15 cellular contexts compared by ENCODE assay signal in genomic region chr5:172659570-172659908, GRCh38. TPM values are rescaled to one million over a fixed set of nuclear protein-coding genes. Genes with fewer than 3 reads are reported as not detected.
DNase-seq lines count a peak whose midpoint lies in the region; ATAC-seq and TF ChIP-seq lines count a peak whose summit lies in the region.
"Had no signal": no experiment of that assay in that cellular context is flagged by ENCODE, and none has a peak within 500 bp of the region (broad histone marks: within the 10 kb centered on the region; RNA-seq: fewer than 3 reads in every experiment).

No MANE protein-coding gene starts in this region.

- no peak; the same call in 2 of the 3 replicates for ATAC-seq in RWPE2 (ENCODE audit: low read depth)
- ATAC-seq in GM21367 (IDR thresholded peaks at IDR 0.05; ENCODE audit: unreplicated experiment) = no peak
- no peak for ATAC-seq in effector memory CD8-positive, alpha-beta T cell (replicated peaks)
- ATAC-seq in omental fat pad (ENCODE audit: low FRiP score) = no peak

- H3K4me1 Mint-ChIP-seq in effector memory CD8-positive, alpha-beta T cell (ENCODE audit: low read depth in 2 of 2) = peaks cover 0 to 2% of the 10 kb centered on the region in 2 donors
- H3K4me1 Mint-ChIP-seq: activated naive CD4-positive, alpha-beta T cell treated with anti-CD3 and anti-CD28 coated beads, Interleukin-2, amount 50 U/mL, for 24 hours had no signal

- intact Hi-C loops in testis (cut with DNase I; ENCODE audit: low total_unique reads) = no loop called here

- DNase-seq in RWPE2 (ENCODE audit: low spot score) = no peak
- peak; percentile 13 for DNase-seq in epidermal melanocyte (ENCODE audit: insufficient read length, low spot score)
- no peak for DNase-seq in testis
- DNase-seq in effector memory CD8-positive, alpha-beta T cell = no peak
- DNase-seq in NCI-H1694 treated with DMSO at 0.1 percent for 48 hours (lab: John Stamatoyannopoulos, UW) = no peak
- no peak for DNase-seq in omental fat pad (ENCODE audit: low spot score)
- DNase-seq: activated CD4-positive, CD25-positive, alpha-beta regulatory T cell treated with anti-CD3 and anti-CD28 coated beads, Interleukin-2, amount 50 U/mL, for 72 hours; kidney glomerular epithelial cell; NCI-H1105 treated with DMSO at 0.1 percent for 48 hours; stimulated activated CD4-positive, alpha-beta T cell treated with anti-CD3 and anti-CD28 coated beads, Interleukin-1b, Interleukin-23, amount 100 ng/mL, for 48 hours had no signal

- no peak for TF ChIP-seq POLR2A in testis (IDR thresholded peaks at IDR 0.05)

- TF ChIP-seq CTCF in RWPE2 (IDR thresholded peaks at IDR 0.05; ENCODE audit: poor library complexity, severe bottlenecking) (no peak), testis (IDR thresholded peaks at IDR 0.05) (no peak), omental fat pad (IDR thresholded peaks at IDR 0.05) (no peak)

- H3K4me3 ChIP-seq in RWPE2 (ENCODE audit: severe bottlenecking) (no peak overlapping the region), muscle layer of duodenum (ENCODE audit: low read depth in 1 of 2, low read length in 2 of 2) (peak overlapping the region in 1 of 2 donors; percentile 23), testis (no peak overlapping the region)
- H3K4me3 ChIP-seq: GM23338, PC-9 had no signal

- no peak overlapping the region for H3K4me3 Mint-ChIP-seq in effector memory CD8-positive, alpha-beta T cell
- H3K4me3 Mint-ChIP-seq: activated naive CD4-positive, alpha-beta T cell treated with anti-CD3 and anti-CD28 coated beads, Interleukin-2, amount 50 U/mL, for 24 hours; GM23338 had no signal

- H3K4me1 ChIP-seq in RWPE2 (ENCODE audit: insufficient read depth, poor library complexity, severe bottlenecking) (peaks cover 19% of the 10 kb centered on the region), muscle layer of duodenum (ENCODE audit: control insufficient read depth in 1 of 2, insufficient read depth in 2 of 2, low read length in 2 of 2) (peaks cover 6 to 47% of the 10 kb centered on the region in 2 donors), testis (peaks cover 32% of the 10 kb centered on the region)

- no peaks in the 10 kb centered on the region for H3K36me3 Mint-ChIP-seq in effector memory CD8-positive, alpha-beta T cell (ENCODE audit: insufficient read depth)
- H3K36me3 Mint-ChIP-seq: activated naive CD4-positive, alpha-beta T cell treated with anti-CD3 and anti-CD28 coated beads, Interleukin-2, amount 50 U/mL, for 24 hours had no signal

- H3K36me3 ChIP-seq in RWPE2 (ENCODE audit: low read depth) (peaks cover 32% of the 10 kb centered on the region), muscle layer of duodenum (ENCODE audit: control insufficient read depth in 1 of 2, insufficient read depth in 2 of 2, low read length in 2 of 2) (no peaks in the 10 kb centered on the region), testis (ENCODE audit: low read depth, missing control alignments) (no peaks in the 10 kb centered on the region)

- peak overlapping the region in 1 of 2 donors; percentile 49 for H3K27ac Mint-ChIP-seq in effector memory CD8-positive, alpha-beta T cell
- H3K27ac Mint-ChIP-seq: activated naive CD4-positive, alpha-beta T cell treated with anti-CD3 and anti-CD28 coated beads, Interleukin-2, amount 50 U/mL, for 24 hours; GM23338 had no signal

- H3K9me3 ChIP-seq in RWPE2 (ENCODE audit: severe bottlenecking) = no peaks in the 10 kb centered on the region
- peaks cover 0 to 6% of the 10 kb centered on the region in 2 donors for H3K9me3 ChIP-seq in muscle layer of duodenum (ENCODE audit: control insufficient read depth in 1 of 2, low read length in 2 of 2)
- H3K9me3 ChIP-seq in testis = no peaks in the 10 kb centered on the region

- H3K27me3 ChIP-seq in RWPE2 (ENCODE audit: insufficient read depth, poor library complexity, severe bottlenecking) (no peaks in the 10 kb centered on the region), muscle layer of duodenum (ENCODE audit: low read depth, low read length) (no peaks in the 10 kb centered on the region), testis (no peaks in the 10 kb centered on the region)

- H3K27ac ChIP-seq in RWPE2 (ENCODE audit: poor library complexity, severe bottlenecking) (peak overlapping the region; percentile 91), muscle layer of duodenum (ENCODE audit: low read length) (peak overlapping the region; percentile 87), testis (peak overlapping the region; percentile 37 to 39)
- H3K27ac ChIP-seq: PC-9 had no signal

- H3K9me3 Mint-ChIP-seq in effector memory CD8-positive, alpha-beta T cell = peaks cover 3 to 14% of the 10 kb centered on the region in 2 donors

- peaks cover 0 to 6% of the 10 kb centered on the region in 2 donors for H3K27me3 Mint-ChIP-seq in effector memory CD8-positive, alpha-beta T cell

RNA-seq across cellular contexts. Expression of gene NEURL1B, which starts 18.5 kb away (rescaled TPM):
- total RNA-seq in testis (10 to 100 TPM; 15.8 to 18.1 TPM), omental fat pad (10 to 100 TPM; 10.3 to 86.5 (median 17.8) TPM)
- 17.1 TPM for polyA plus RNA-seq in testis (ENCODE audit: insufficient read depth, low read depth, low replicate concordance)

Comparison
In these comparisons a context has a peak if more than half of its experiments do, and no peak if none do; other contexts are left out.
1. H3K27ac ChIP-seq: peak in every context shown above with its lines; median percentile 91 in RWPE2; 87 in muscle layer of duodenum; 38 in testis.